ENCODE assay signal across 8 cellular contexts in the genomic region with DNA sequence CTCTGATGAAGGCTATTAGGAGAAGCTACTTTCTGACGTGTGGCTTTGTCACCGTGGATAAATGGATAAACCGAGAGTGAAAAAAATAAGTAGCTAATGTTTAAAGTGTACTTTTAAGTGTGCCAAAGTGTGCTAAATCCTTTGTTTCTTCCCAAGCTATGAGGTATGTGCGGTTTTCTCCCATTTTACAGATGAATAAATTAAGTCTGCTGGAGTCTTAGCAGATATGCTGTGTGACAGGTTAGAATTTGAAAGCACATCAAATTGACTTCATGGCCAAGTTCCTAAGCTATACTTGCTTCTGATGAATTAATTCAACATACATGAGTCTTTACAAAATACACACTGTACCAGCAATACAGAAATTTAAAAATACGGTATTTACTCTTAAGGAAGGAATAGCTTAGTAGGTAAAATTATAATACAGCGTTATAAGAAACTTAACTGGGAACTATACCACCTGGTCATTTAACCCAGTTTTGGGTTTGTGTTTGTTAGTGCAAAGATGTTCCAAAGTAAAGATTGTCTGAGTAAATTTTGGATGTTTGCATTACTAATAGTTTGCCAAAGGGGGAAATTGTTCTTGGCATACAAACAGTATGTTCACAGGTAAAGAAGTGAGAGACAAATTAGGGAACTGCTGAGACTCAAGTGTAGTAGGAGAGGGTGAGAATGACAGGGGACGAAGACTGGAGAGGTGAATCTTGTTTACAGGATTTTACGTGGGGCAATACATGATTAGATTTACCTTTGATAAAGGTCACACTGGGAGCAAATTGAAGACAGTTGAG. TPM values are rescaled to one million over a fixed set of nuclear protein-coding genes. Genes with fewer than 3 reads are reported as not detected.
A peak's percentile ranks its signal among the peaks of the same experiment; 100 is the strongest.
DNase-seq lines count a peak whose midpoint lies in the region; ATAC-seq and TF ChIP-seq lines count a peak whose summit lies in the region.

No MANE protein-coding gene starts in this region.

- no peak for DNase-seq in activated naive CD4-positive, alpha-beta T cell treated with anti-CD3 and anti-CD28 coated beads for 36 hours
- no peak for DNase-seq in activated naive CD4-positive, alpha-beta T cell treated with anti-CD3 and anti-CD28 coated beads, Interleukin-2, amount 50 U/mL, for 16 hours
- DNase-seq in activated naive CD8-positive, alpha-beta T cell treated with anti-CD3 and anti-CD28 coated beads for 36 hours: no peak
- DNase-seq in left lobe of liver (ENCODE audit: low spot score): no peak
- DNase-seq in tibial artery: no peak
- DNase-seq in GM19240 (ENCODE audit: insufficient read length, low spot score): no peak

- intact Hi-C loops in activated naive CD4-positive, alpha-beta T cell treated with anti-CD3 and anti-CD28 coated beads for 36 hours (cut with micrococcal nuclease): loop anchor here (2.0 to 10.0 kb wide), 4 partner anchors 59 to 1051 kb away; a partner anchor contains a TSS
- intact Hi-C loops in tibial artery (cut with DNase I; ENCODE audit: low total_unique reads): no loop called here

- peak overlapping the region; percentile 72 to 85 for H3K4me3 ChIP-seq in tibial artery

- H3K9me3 ChIP-seq in tibial artery: no peaks in the 10 kb centered on the region

- ATAC-seq in left lobe of liver: peak; percentile 39
- ATAC-seq in GM19467 (IDR thresholded peaks at IDR 0.05; ENCODE audit: unreplicated experiment): no peak
- no peak for ATAC-seq in HG03108 (IDR thresholded peaks at IDR 0.05; ENCODE audit: unreplicated experiment)

- TF ChIP-seq CTCF in tibial artery (IDR thresholded peaks at IDR 0.05): no peak

- H3K36me3 ChIP-seq in tibial artery: no peaks in the 10 kb centered on the region

- H3K4me1 ChIP-seq in tibial artery: peaks cover 0 to 25% (median 15%) of the 10 kb centered on the region in 4 donors

- H3K4me1 Mint-ChIP-seq in activated naive CD4-positive, alpha-beta T cell treated with anti-CD3 and anti-CD28 coated beads for 36 hours (ENCODE audit: low read depth): peaks cover 69% of the 10 kb centered on the region
- peaks cover 63% of the 10 kb centered on the region for H3K4me1 Mint-ChIP-seq in activated naive CD8-positive, alpha-beta T cell treated with anti-CD3 and anti-CD28 coated beads for 36 hours

- H3K4me3 Mint-ChIP-seq in activated naive CD4-positive, alpha-beta T cell treated with anti-CD3 and anti-CD28 coated beads for 36 hours: peak overlapping the region; percentile 93
- H3K4me3 Mint-ChIP-seq in activated naive CD8-positive, alpha-beta T cell treated with anti-CD3 and anti-CD28 coated beads for 36 hours: peak overlapping the region; percentile 96

- no peak overlapping the region for H3K27ac Mint-ChIP-seq in activated naive CD4-positive, alpha-beta T cell treated with anti-CD3 and anti-CD28 coated beads for 36 hours
- no peak overlapping the region for H3K27ac Mint-ChIP-seq in activated naive CD8-positive, alpha-beta T cell treated with anti-CD3 and anti-CD28 coated beads for 36 hours

- no peaks in the 10 kb centered on the region for H3K27me3 Mint-ChIP-seq in activated naive CD4-positive, alpha-beta T cell treated with anti-CD3 and anti-CD28 coated beads for 36 hours (ENCODE audit: low read depth)
- H3K27me3 Mint-ChIP-seq in activated naive CD8-positive, alpha-beta T cell treated with anti-CD3 and anti-CD28 coated beads for 36 hours: no peaks in the 10 kb centered on the region

- H3K27ac ChIP-seq in tibial artery: no peak overlapping the region

- H3K27me3 ChIP-seq in tibial artery: no peaks in the 10 kb centered on the region

- H3K9me3 Mint-ChIP-seq in activated naive CD4-positive, alpha-beta T cell treated with anti-CD3 and anti-CD28 coated beads for 36 hours: no peaks in the 10 kb centered on the region
- no peaks in the 10 kb centered on the region for H3K9me3 Mint-ChIP-seq in activated naive CD8-positive, alpha-beta T cell treated with anti-CD3 and anti-CD28 coated beads for 36 hours

- peaks cover 28% of the 10 kb centered on the region for H3K36me3 Mint-ChIP-seq in activated naive CD4-positive, alpha-beta T cell treated with anti-CD3 and anti-CD28 coated beads for 36 hours (ENCODE audit: low read depth)
- peaks cover 36% of the 10 kb centered on the region for H3K36me3 Mint-ChIP-seq in activated naive CD8-positive, alpha-beta T cell treated with anti-CD3 and anti-CD28 coated beads for 36 hours

- CTCF ChIA-PET in activated naive CD4-positive, alpha-beta T cell treated with anti-CD3 and anti-CD28 coated beads for 36 hours (lab: Charles Lee): interaction anchor here (0.5 to 3.2 kb wide), 2 partner anchors 21 to 330 kb away, joined by 3 to 20 read pairs; no protein-coding TSS in a partner anchor

RNA-seq across cellular contexts. Expression of a gene that starts 1.4 kb away (rescaled TPM):
- 10 to 100 TPM; 50.7 to 51.8 TPM for total RNA-seq in activated naive CD4-positive, alpha-beta T cell treated with anti-CD3 and anti-CD28 coated beads for 36 hours
- total RNA-seq in activated naive CD8-positive, alpha-beta T cell treated with anti-CD3 and anti-CD28 coated beads for 36 hours: 10 to 100 TPM; 73.8 to 75.5 TPM
- 31.0 TPM for total RNA-seq in left lobe of liver
